Comparison of ENCODE assay signal across 8 cellular contexts in genomic region chr14:37903561-37904191, GRCh38.
DNase-seq lines count a peak whose midpoint lies in the region; ATAC-seq and TF ChIP-seq lines count a peak whose summit lies in the region.

No MANE protein-coding gene starts in this region.

- H3K36me3 Mint-ChIP-seq in nephron progenitor cell (ENCODE audit: low read depth), result no peaks in the 10 kb centered on the region

- DNase-seq in SKM-1 treated with dmso at 0.1 percent for 144 hours (lab: John Stamatoyannopoulos, UW; ENCODE audit: unreplicated experiment), result peak; percentile 9
- DNase-seq in SKM-1 (lab: John Stamatoyannopoulos, UW; ENCODE audit: unreplicated experiment), result no peak
- DNase-seq in Jurkat, Clone E6-1 (ENCODE audit: low read depth, low spot score), result peak; percentile 43
- DNase-seq in RPMI7951 (ENCODE audit: low read depth), result peak; percentile 38
- DNase-seq in erythroblast (lab: John Stamatoyannopoulos, UW), result peak; percentile 24 to 37
- DNase-seq in nephron progenitor cell, result peak; percentile 21
- DNase-seq in activated CD4-positive, CD25-positive, alpha-beta regulatory T cell treated with anti-CD3 and anti-CD28 coated beads, Interleukin-2, amount 50 U/mL, for 72 hours, result no peak

- TF ChIP-seq POLR2A in erythroblast (IDR thresholded peaks at IDR 0.05; ENCODE audit: low read length), result no peak

- no peak overlapping the region for H3K4me3 Mint-ChIP-seq in nephron progenitor cell

- no peaks in the 10 kb centered on the region for H3K9me3 Mint-ChIP-seq in nephron progenitor cell

- no peak for ATAC-seq in GM19452 (IDR thresholded peaks at IDR 0.05; ENCODE audit: unreplicated experiment)

- no peak overlapping the region for H3K4me3 ChIP-seq in Jurkat, Clone E6-1 (ENCODE audit: low read length)

- H3K27me3 Mint-ChIP-seq in nephron progenitor cell (ENCODE audit: low read depth, poor library complexity), result peaks cover 6% of the 10 kb centered on the region

- H3K4me1 Mint-ChIP-seq in nephron progenitor cell, result no peaks in the 10 kb centered on the region

- no peak overlapping the region for H3K27ac Mint-ChIP-seq in nephron progenitor cell

- TF ChIP-seq CTCF in nephron progenitor cell (IDR thresholded peaks at IDR 0.05), result peak; percentile 59

Comparison
In these comparisons a context has a peak if more than half of its experiments do, and no peak if none do; other contexts are left out.
1. DNase-seq: peak in SKM-1 treated with dmso at 0.1 percent for 144 hours (single experiment), Jurkat, Clone E6-1 (single experiment), RPMI7951 (single experiment), erythroblast (2 of 2) and nephron progenitor cell (single experiment); none in SKM-1 (single experiment) and activated CD4-positive, CD25-positive, alpha-beta regulatory T cell treated with anti-CD3 and anti-CD28 coated beads, Interleukin-2, amount 50 U/mL, for 72 hours (single experiment).